Comparison of ENCODE assay signal across 11 cellular contexts in the genomic region with DNA sequence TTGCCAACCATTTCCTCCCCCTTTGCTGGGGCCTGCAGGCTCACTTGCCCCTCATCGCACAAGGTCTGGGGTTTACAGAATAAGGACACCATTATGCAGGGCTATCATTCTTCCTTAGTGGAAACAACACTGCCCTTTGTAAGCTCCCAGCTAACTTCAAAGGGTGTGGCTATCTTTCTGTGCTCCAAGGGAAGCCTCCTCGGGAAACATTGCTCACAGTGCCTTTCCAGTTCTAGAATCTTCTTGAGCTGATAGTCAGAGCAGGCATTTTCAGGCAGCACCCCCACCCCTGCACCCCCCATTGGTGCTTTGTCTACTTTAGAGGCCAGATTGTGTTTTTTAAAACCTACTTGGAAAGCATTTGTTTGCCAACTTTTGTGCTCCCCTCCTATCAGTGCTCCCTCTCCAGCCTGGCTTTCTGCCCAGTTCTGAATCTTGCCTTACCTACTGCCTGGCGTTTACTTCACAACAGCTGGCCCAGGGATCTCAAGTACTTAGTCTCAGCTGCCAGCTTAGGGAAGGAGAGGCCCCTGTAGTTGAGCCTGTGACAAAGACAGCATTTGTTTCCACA. TPM values are rescaled to one million over a fixed set of nuclear protein-coding genes. Genes with fewer than 3 reads are reported as not detected.
DNase-seq lines count a peak whose midpoint lies in the region; ATAC-seq and TF ChIP-seq lines count a peak whose summit lies in the region.
"Had no signal": no experiment of that assay in that cellular context is flagged by ENCODE, and none has a peak within 500 bp of the region (broad histone marks: within the 10 kb centered on the region; RNA-seq: fewer than 3 reads in every experiment).

No MANE protein-coding gene starts in this region.

- H3K4me1 ChIP-seq in HCT116 (ENCODE audit: control insufficient read depth in 1 of 2, insufficient read depth in 2 of 2, low read length in 2 of 2) (peaks cover 22 to 40% of the 10 kb centered on the region in 2 experiments), ascending aorta (no peaks in the 10 kb centered on the region), mucosa of descending colon (ENCODE audit: low read depth) (no peaks in the 10 kb centered on the region)

- H2AFZ ChIP-seq in HCT116 (ENCODE audit: low read depth, low read length, poor library complexity, severe bottlenecking): no peak overlapping the region

- ATAC-seq in HCT116: peak; percentile 65
- no peak for ATAC-seq in mucosa of descending colon

- POLR2A ChIA-PET in HCT116 (lab: Charles Lee): no interaction called here

- RAD21 ChIA-PET in HCT116 (lab: Charles Lee; ENCODE audit: low non-redundant PET in 1 of 2, low total read pairs in 2 of 2, uncharacterized antibody in 2 of 2, unreplicated experiment in 2 of 2): no interaction called here

- H3K9me2 ChIP-seq in HCT116 (ENCODE audit: insufficient read depth): no peaks in the 10 kb centered on the region

- H4K20me1 ChIP-seq in HCT116 (ENCODE audit: insufficient read depth): no peaks in the 10 kb centered on the region

- no peaks in the 10 kb centered on the region for H3K36me3 Mint-ChIP-seq in chondrocyte (ENCODE audit: low read depth)

- no peak for TF ChIP-seq RAD21 in HCT116 (IDR thresholded peaks at IDR 0.05; ENCODE audit: low read depth)

- H3K4me1 Mint-ChIP-seq in chondrocyte (ENCODE audit: low read depth): peaks cover 30% of the 10 kb centered on the region

- H3K4me3 Mint-ChIP-seq in chondrocyte (ENCODE audit: unreplicated experiment): no peak overlapping the region

- TF ChIP-seq CTCF in HCT116 (IDR thresholded peaks at IDR 0.05 in 2 of 3, conservative IDR thresholded peaks at IDR 0.05 in 1 of 3; ENCODE audit: borderline replicate concordance in 1 of 3, insufficient read depth in 1 of 3, low read depth in 2 of 3, low read length in 2 of 3): no peak
- TF ChIP-seq CTCF in chondrocyte (IDR thresholded peaks at IDR 0.05): no peak
- no peak for TF ChIP-seq CTCF in ascending aorta (IDR thresholded peaks at IDR 0.05)
- TF ChIP-seq CTCF in mucosa of descending colon (IDR thresholded peaks at IDR 0.05): no peak

- H3K27ac ChIP-seq in HCT116 (ENCODE audit: low read depth, low read length) (peak overlapping the region; percentile 32; the same call in 1 of the 2 replicates), ascending aorta (no peak overlapping the region)
- H3K27ac ChIP-seq: thoracic aorta had no signal

- peaks cover 15% of the 10 kb centered on the region for H3K9me3 Mint-ChIP-seq in chondrocyte (ENCODE audit: low read depth)

- no peaks in the 10 kb centered on the region for H3K9me3 ChIP-seq in HCT116 (ENCODE audit: control insufficient read depth in 1 of 2, insufficient read depth in 1 of 2, low read depth in 1 of 2, low read length in 2 of 2)
- no peaks in the 10 kb centered on the region for H3K9me3 ChIP-seq in ascending aorta
- no peaks in the 10 kb centered on the region for H3K9me3 ChIP-seq in mucosa of descending colon
- H3K9me3 ChIP-seq: thoracic aorta had no signal

- intact Hi-C loops in HCT116 (cut with micrococcal nuclease): no loop called here
- intact Hi-C loops in ascending aorta (cut with DNase I): no loop called here
- intact Hi-C loops in mucosa of descending colon (cut with DNase I, micrococcal nuclease): no loop called here

- H3K27me3 ChIP-seq in HCT116 (ENCODE audit: insufficient read depth, low read length) (no peaks in the 10 kb centered on the region), ascending aorta (no peaks in the 10 kb centered on the region)

- no TSS peak for BruUV-seq in HCT116 (replicated peaks; lab: Mats Ljungman, UMichigan)

- H3K4me2 ChIP-seq in HCT116 (ENCODE audit: low read length): peak overlapping the region; percentile 45

- no peaks in the 10 kb centered on the region for H3K27me3 Mint-ChIP-seq in chondrocyte (ENCODE audit: low read depth)

- H3K27ac Mint-ChIP-seq in chondrocyte (ENCODE audit: unreplicated experiment): peak overlapping the region; percentile 82

- peak; percentile 43 for DNase-seq in HCT116 (ENCODE audit: low read depth, low spot score)
- peak; percentile 83 for DNase-seq in NCI-H345 treated with DMSO at 0.1 percent for 48 hours (lab: John Stamatoyannopoulos, UW; ENCODE audit: unreplicated experiment)
- DNase-seq in chondrocyte (ENCODE audit: low spot score): no peak
- DNase-seq in pons (ENCODE audit: low spot score): peak; percentile 3
- DNase-seq in ascending aorta (ENCODE audit: low spot score in 2 of 2): no peak
- DNase-seq in amniotic stem cell (lab: John Stamatoyannopoulos, UW): no peak
- DNase-seq in stimulated activated naive CD4-positive, alpha-beta T cell treated with Interleukin-2 at 50 U/mL for 16 hours (lab: John Stamatoyannopoulos, UW): no peak
- no peak for DNase-seq in mucosa of descending colon
- DNase-seq: retina had no signal

- TF ChIP-seq POLR2A in HCT116 (IDR thresholded peaks at IDR 0.05; ENCODE audit: borderline replicate concordance, extremely low read depth, insufficient read depth, insufficient read length): no peak

- CTCF ChIA-PET in HCT116 (lab: Charles Lee): interaction anchor here (1.0 kb wide), 1 partner anchor 84 kb away, joined by 4 read pairs; no protein-coding TSS in a partner anchor

- H3K9ac ChIP-seq in HCT116 (ENCODE audit: low read length): 0 out of 2 replicates have a peak overlapping the region, but pooled peaks have one; percentile 17

- no peaks in the 10 kb centered on the region for H3K79me2 ChIP-seq in HCT116 (ENCODE audit: insufficient read depth, low read length)

- H3K36me3 ChIP-seq in HCT116 (ENCODE audit: control insufficient read depth in 1 of 2, insufficient read depth in 2 of 2, low read length in 2 of 2) (no peaks in the 10 kb centered on the region), ascending aorta (no peaks in the 10 kb centered on the region), mucosa of descending colon (ENCODE audit: low read depth) (no peaks in the 10 kb centered on the region)
- H3K36me3 ChIP-seq: thoracic aorta had no signal

- no peak overlapping the region for H3K4me3 ChIP-seq in HCT116 (replicated peaks in 1 of 2; ENCODE audit: low read depth in 1 of 2, low read length in 2 of 2)
- H3K4me3 ChIP-seq in ascending aorta: no peak overlapping the region
- H3K4me3 ChIP-seq in mucosa of descending colon: no peak overlapping the region
- H3K4me3 ChIP-seq: thoracic aorta had no signal

TF ChIP-seq in HCT116, 20 proteins besides CTCF, POLR2A, EP300 and RAD21:
- TF ChIP-seq SP1 (IDR thresholded peaks at IDR 0.05; ENCODE audit: low read depth) (peak; percentile 0; the same call in 1 of the 2 replicates), EZH2phosphoT487 (IDR thresholded peaks at IDR 0.05; ENCODE audit: borderline replicate concordance) (no peak), FOSL1 (IDR thresholded peaks at IDR 0.05; ENCODE audit: low read depth) (0 out of 2 replicates have a peak, but pooled peaks have one; percentile 8), SIN3A (IDR thresholded peaks at IDR 0.05; ENCODE audit: low read depth) (no peak), JUND (IDR thresholded peaks at IDR 0.05) (no peak), ELF1 (IDR thresholded peaks at IDR 0.05; ENCODE audit: borderline replicate concordance, low read depth) (no peak)
- TF ChIP-seq, protein P1, sequence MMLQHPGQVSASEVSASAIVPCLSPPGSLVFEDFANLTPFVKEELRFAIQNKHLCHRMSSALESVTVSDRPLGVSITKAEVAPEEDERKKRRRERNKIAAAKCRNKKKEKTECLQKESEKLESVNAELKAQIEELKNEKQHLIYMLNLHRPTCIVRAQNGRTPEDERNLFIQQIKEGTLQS (IDR thresholded peaks at IDR 0.05): no peak

RNA-seq across cellular contexts. Expression of a gene that starts 53.5 kb away (rescaled TPM):
- 0.34 TPM for total RNA-seq in HCT116 (2021; ENCODE audit: unreplicated experiment)
- 0.43 and 0.75 TPM in 2 replicates for polyA plus RNA-seq in HCT116 (2012)
- total RNA-seq in chondrocyte: not detected in 3 replicates
- not detected for total RNA-seq in ascending aorta
- not detected for total RNA-seq in mucosa of descending colon
- total RNA-seq: glomerular endothelial cell, thoracic aorta had no signal

Comparison
In these comparisons a context has a peak if more than half of its experiments do, and no peak if none do; other contexts are left out.
1. DNase-seq: peak in HCT116 (single experiment), NCI-H345 treated with DMSO at 0.1 percent for 48 hours (single experiment) and pons (single experiment); none in chondrocyte (single experiment), ascending aorta (0 of 2), amniotic stem cell (single experiment), stimulated activated naive CD4-positive, alpha-beta T cell treated with Interleukin-2 at 50 U/mL for 16 hours (single experiment) and mucosa of descending colon (0 of 3).